In genomic region chr12:45670339-45671065, GRCh38 we compare ENCODE assay signal across 9 cellular contexts. TPM values are rescaled to one million over a fixed set of nuclear protein-coding genes. Genes with fewer than 3 reads are reported as not detected.
A peak's percentile ranks its signal among the peaks of the same experiment; 100 is the strongest.
DNase-seq lines count a peak whose midpoint lies in the region; FAIRE-seq and TF ChIP-seq lines count a peak whose summit lies in the region.
"Had no signal": no experiment of that assay in that cellular context is flagged by ENCODE, and none has a peak within 500 bp of the region (broad histone marks: within the 10 kb centered on the region; RNA-seq: fewer than 3 reads in every experiment).

No MANE protein-coding gene starts in this region.

- H3K27me3 ChIP-seq in suprapubic skin = no peaks in the 10 kb centered on the region
- no peaks in the 10 kb centered on the region for H3K27me3 ChIP-seq in Karpas-422 (ENCODE audit: low read length)

- no peak overlapping the region for H2AFZ ChIP-seq in Karpas-422 (ENCODE audit: low read length)

- H3K9me2 ChIP-seq in Karpas-422 (replicated peaks; ENCODE audit: insufficient read depth, low read length) = no peaks in the 10 kb centered on the region

- H3K9ac ChIP-seq in Karpas-422 (ENCODE audit: low read length) = no peak overlapping the region

- H3K79me2 ChIP-seq in Karpas-422 (ENCODE audit: low read length) = no peaks in the 10 kb centered on the region

- no peaks in the 10 kb centered on the region for H4K20me1 ChIP-seq in Karpas-422 (ENCODE audit: insufficient read depth, low read depth, low read length)

- no peak for TF ChIP-seq POLR2A in suprapubic skin (IDR thresholded peaks at IDR 0.05)

- no peak for TF ChIP-seq CTCF in suprapubic skin (IDR thresholded peaks at IDR 0.05)

- no peak for TF ChIP-seq EP300 in suprapubic skin (IDR thresholded peaks at IDR 0.05)

- H3K4me1 ChIP-seq in suprapubic skin = peaks cover 3% of the 10 kb centered on the region
- no peaks in the 10 kb centered on the region for H3K4me1 ChIP-seq in Karpas-422 (ENCODE audit: low read length)

- WGBS in suprapubic skin = 67% methylated on average over 5 of the region's 5 CpGs

- FAIRE-seq in GM18507 (lab: Jason Lieb, UNC) = peak; percentile 91
- FAIRE-seq: endometrium had no signal

- H3K4me3 ChIP-seq in suprapubic skin = no peak overlapping the region
- no peak overlapping the region for H3K4me3 ChIP-seq in Karpas-422 (ENCODE audit: low read length)

- no peaks in the 10 kb centered on the region for H3K36me3 ChIP-seq in suprapubic skin
- no peaks in the 10 kb centered on the region for H3K36me3 ChIP-seq in Karpas-422 (ENCODE audit: insufficient read depth, low read length)

- H3K27ac ChIP-seq in suprapubic skin (no peak overlapping the region), Karpas-422 (ENCODE audit: low read length) (no peak overlapping the region)

- H3K4me2 ChIP-seq in Karpas-422 (ENCODE audit: low read depth, low read length, poor library complexity, severe bottlenecking) = no peak overlapping the region

- DNase-seq in GM18507 (ENCODE audit: extremely low spot score, insufficient read length, low read depth) (no peak), H4 (ENCODE audit: low spot score) (peak; percentile 47), M059J (ENCODE audit: low read depth) (peak; percentile 45), medulla oblongata (ENCODE audit: extremely low spot score) (peak; percentile 25), suprapubic skin (ENCODE audit: low spot score in 2 of 2) (no peak), NCI-H1417 (lab: John Stamatoyannopoulos, UW) (no peak), NCI-H1436 treated with DMSO at 0.1 percent for 48 hours (lab: John Stamatoyannopoulos, UW) (no peak), Karpas-422 (no peak)

- H3K9me3 ChIP-seq in suprapubic skin = no peaks in the 10 kb centered on the region
- no peaks in the 10 kb centered on the region for H3K9me3 ChIP-seq in Karpas-422 (ENCODE audit: low read length)

RNA-seq across cellular contexts. Expression of gene ARID2, which starts 59.0 kb away (rescaled TPM):
- total RNA-seq in H4 (2014; rRNA removed; shearing (Covaris generic)) = 12.1 and 12.8 TPM in 2 replicates
- total RNA-seq in M059J (2014; rRNA removed; shearing (Covaris generic)) = 8.7 and 11.0 TPM in 2 replicates
- total RNA-seq in suprapubic skin = 10 to 100 TPM; 32.1 to 79.1 (median 41.5) TPM
- 28.4 and 61.9 TPM in 2 replicates for total RNA-seq in Karpas-422 (2014; rRNA removed; shearing (Covaris generic); ENCODE audit: low replicate concordance)

Comparison
In these comparisons a context has a peak if more than half of its experiments do, and no peak if none do; other contexts are left out.
1. DNase-seq: peak in H4 (single experiment), M059J (single experiment) and medulla oblongata (single experiment); none in GM18507 (single experiment), suprapubic skin (0 of 2), NCI-H1417 (0 of 3), NCI-H1436 treated with DMSO at 0.1 percent for 48 hours (single experiment) and Karpas-422 (single experiment).